Comparison of ENCODE assay signal across 8 cellular contexts in genomic region chr13:95677564-95678386, GRCh38. TPM values are rescaled to one million over a fixed set of nuclear protein-coding genes. Genes with fewer than 3 reads are reported as not detected.
DNase-seq lines count a peak whose midpoint lies in the region; ATAC-seq and TF ChIP-seq lines count a peak whose summit lies in the region.

No MANE protein-coding gene starts in this region.

- TF ChIP-seq CTCF in OCI-LY7 (conservative IDR thresholded peaks at IDR 0.05; ENCODE audit: low read length), result no peak
- TF ChIP-seq CTCF in choroid plexus epithelial cell (conservative IDR thresholded peaks at IDR 0.05; ENCODE audit: low read depth, low read length), result no peak
- TF ChIP-seq CTCF in type B pancreatic cell (conservative IDR thresholded peaks at IDR 0.05), result no peak

- POLR2A ChIA-PET in OCI-LY7 (lab: Charles Lee), result no interaction called here

- CTCF ChIA-PET in OCI-LY7 (lab: Charles Lee; ENCODE audit: unreplicated experiment), result no interaction called here

- no peak for ATAC-seq in Right ventricle myocardium inferior

- peaks cover 23% of the 10 kb centered on the region for H3K4me1 ChIP-seq in OCI-LY7 (ENCODE audit: insufficient read depth, low read length, poor library complexity, severe bottlenecking)

- peak overlapping the region; percentile 97 for H3K4me2 ChIP-seq in OCI-LY7 (ENCODE audit: low read length)

- no TSS peak for BruUV-seq in OCI-LY7 (replicated peaks; lab: Mats Ljungman, UMichigan)

- no peaks in the 10 kb centered on the region for H3K27me3 Mint-ChIP-seq in type B pancreatic cell

- H3K4me3 ChIP-seq in OCI-LY7 (ENCODE audit: low read depth, low read length, poor library complexity, severe bottlenecking), result peak overlapping the region; percentile 90
- H3K4me3 ChIP-seq in choroid plexus epithelial cell (ENCODE audit: low read depth, low read length), result peak overlapping the region; percentile 89

- DNase-seq in cardiac septum (ENCODE audit: low spot score), result peak; percentile 86
- DNase-seq in Right ventricle myocardium inferior (ENCODE audit: missing footprints), result no peak
- peak; percentile 0 for DNase-seq in OCI-LY7 (ENCODE audit: low spot score)
- peak; percentile 34 for DNase-seq in choroid plexus epithelial cell (ENCODE audit: low read depth)
- peak; percentile 42 for DNase-seq in medulla oblongata (ENCODE audit: extremely low spot score)
- DNase-seq in type B pancreatic cell (ENCODE audit: extremely low spot score, unreplicated experiment), result no peak
- DNase-seq in NCI-H1436 treated with DMSO at 0.1 percent for 48 hours (lab: John Stamatoyannopoulos, UW), result no peak
- DNase-seq in NCI-H1436 (lab: John Stamatoyannopoulos, UW), result no peak

- H3K4me1 Mint-ChIP-seq in type B pancreatic cell (ENCODE audit: unreplicated experiment), result peaks cover 28% of the 10 kb centered on the region

- H3K4me3 Mint-ChIP-seq in type B pancreatic cell, result peak overlapping the region; percentile 99

- intact Hi-C loops in cardiac septum (cut with DNase I) (loop anchor here (5.0 kb wide), 1 partner anchor 155 kb away; no protein-coding TSS in a partner anchor), Right ventricle myocardium inferior (cut with DNase I) (loop anchor here (5.0 kb wide), 1 partner anchor 180 kb away; no protein-coding TSS in a partner anchor), OCI-LY7 (cut with micrococcal nuclease; ENCODE audit: unreplicated experiment) (no loop called here)

- H3K9me3 ChIP-seq in OCI-LY7 (ENCODE audit: low read length), result no peaks in the 10 kb centered on the region

- H3K36me3 ChIP-seq in OCI-LY7 (ENCODE audit: insufficient read depth, low read length), result no peaks in the 10 kb centered on the region; the same call in 1 of the 2 replicates

- no peaks in the 10 kb centered on the region for H4K20me1 ChIP-seq in OCI-LY7 (ENCODE audit: insufficient read depth, low read length)

- H3K27ac ChIP-seq in OCI-LY7 (ENCODE audit: low read depth, low read length, poor library complexity, severe bottlenecking), result peak overlapping the region; percentile 46

- peak overlapping the region; percentile 90 for H3K27ac Mint-ChIP-seq in type B pancreatic cell

- H3K9me3 Mint-ChIP-seq in type B pancreatic cell, result no peaks in the 10 kb centered on the region

- H3K79me2 ChIP-seq in OCI-LY7 (ENCODE audit: insufficient read depth, low read depth, low read length), result peaks cover 15% of the 10 kb centered on the region; the same call in 1 of the 2 replicates

- no peaks in the 10 kb centered on the region for H3K9me2 ChIP-seq in OCI-LY7 (ENCODE audit: insufficient read depth, low read length)

- H3K36me3 Mint-ChIP-seq in type B pancreatic cell, result peaks cover 7% of the 10 kb centered on the region

- peak overlapping the region; percentile 50; the same call in 1 of the 2 replicates for H2AFZ ChIP-seq in OCI-LY7 (ENCODE audit: low read length)

RNA-seq across cellular contexts. Expression of gene DNAJC3, which starts 0.8 kb away (rescaled TPM):
- total RNA-seq in cardiac septum (36.0 TPM), Right ventricle myocardium inferior (30.0 TPM), OCI-LY7 (2022) (10.0 and 11.1 TPM in 2 replicates), type B pancreatic cell (ENCODE audit: low replicate concordance) (26.4 and 29.0 TPM in 2 replicates)
- 5.0 and 5.4 TPM in 2 replicates for total RNA-seq in OCI-LY7 (2014; rRNA removed; shearing (Covaris generic))

RNA-seq across cellular contexts. Expression of gene DZIP1, which starts 33.3 kb away (rescaled TPM):
- 4.9 TPM for total RNA-seq in cardiac septum
- total RNA-seq in Right ventricle myocardium inferior, result 4.7 TPM
- total RNA-seq in OCI-LY7 (2014; rRNA removed; shearing (Covaris generic)), result not detected in 2 replicates
- total RNA-seq in OCI-LY7 (2022), result not detected in 2 replicates
- total RNA-seq in type B pancreatic cell (ENCODE audit: low replicate concordance), result 5.9 and 51.3 TPM in 2 replicates

Comparison
In these comparisons a context has a peak if more than half of its experiments do, and no peak if none do; other contexts are left out.
1. DNase-seq: peak in cardiac septum (single experiment), OCI-LY7 (single experiment), choroid plexus epithelial cell (single experiment) and medulla oblongata (single experiment); none in Right ventricle myocardium inferior (single experiment), type B pancreatic cell (single experiment), NCI-H1436 treated with DMSO at 0.1 percent for 48 hours (single experiment) and NCI-H1436 (single experiment).